Comparison of ENCODE assay signal across 8 cellular contexts in genomic region chr20:37384683-37385174, GRCh38. TPM values are rescaled to one million over a fixed set of nuclear protein-coding genes. Genes with fewer than 3 reads are reported as not detected.
A peak's percentile ranks its signal among the peaks of the same experiment; 100 is the strongest.
DNase-seq lines count a peak whose midpoint lies in the region; ATAC-seq lines count a peak whose summit lies in the region.

No MANE protein-coding gene starts in this region.

- H3K9me2 ChIP-seq in GM23248 (ENCODE audit: insufficient read depth): no peaks in the 10 kb centered on the region

- H3K79me2 ChIP-seq in GM23248 (ENCODE audit: insufficient read depth): peaks cover 24% of the 10 kb centered on the region

- in situ Hi-C loops in GM23248 (cut with MboI): loop anchor here (10.0 kb wide), 1 partner anchor 100 kb away; the partner anchor contains the start of gene MANBAL

- H3K4me3 ChIP-seq in BLaER1 treated with 17β-estradiol and CSF1 and Interleukin-3, amounts not matched to agents 10 nM and 100 nM: peak overlapping the region in 7 of 10 experiments; percentile 26 to 51 (median 37); a peak in 10 of 20 replicates
- peak overlapping the region; percentile 43 for H3K4me3 ChIP-seq in GM23248

- H4K20me1 ChIP-seq in BLaER1 treated with 17β-estradiol and CSF1 and Interleukin-3, amounts not matched to agents 10 nM and 100 nM: peaks cover 0 to 58% (median 14%) of the 10 kb centered on the region in 11 experiments; a peak in 12 of 22 replicates
- no peaks in the 10 kb centered on the region for H4K20me1 ChIP-seq in GM23248 (ENCODE audit: insufficient read depth)

- WGBS in GM23248 (ENCODE audit: low coverage in 1 of 2, low lambda C conversion rate in 2 of 2, missing lambda C conversion rate in 2 of 2), 2 experiments: 14 to 16% methylated on average over 31 to 34 of the region's 42 CpGs

- H3F3A ChIP-seq in GM23248 (ENCODE audit: insufficient read depth): peaks cover 13% of the 10 kb centered on the region; the same call in 1 of the 2 replicates

- H3K4me1 Mint-ChIP-seq in natural killer cell treated with Interleukin-12 subunit alpha and Interleukin-12 subunit beta and Interleukin-15 and Interleukin-18, amount 100 ng/mL, for 72 hours (ENCODE audit: low read depth in 2 of 2): peaks cover 6 to 8% of the 10 kb centered on the region in 2 donors

- peak overlapping the region; percentile 63 to 95 (median 82) for H3K4me2 ChIP-seq in BLaER1 treated with 17β-estradiol and CSF1 and Interleukin-3, amounts not matched to agents 10 nM and 100 nM
- no peak overlapping the region for H3K4me2 ChIP-seq in GM23248 (ENCODE audit: unreplicated experiment)

- peak overlapping the region in 1 of 2 donors; percentile 30 for H3K27ac Mint-ChIP-seq in natural killer cell treated with Interleukin-12 subunit alpha and Interleukin-12 subunit beta and Interleukin-15 and Interleukin-18, amount 100 ng/mL, for 72 hours

- peaks cover 0 to 3% of the 10 kb centered on the region in 2 donors for H3K27me3 Mint-ChIP-seq in natural killer cell treated with Interleukin-12 subunit alpha and Interleukin-12 subunit beta and Interleukin-15 and Interleukin-18, amount 100 ng/mL, for 72 hours

- H3K27me3 ChIP-seq in BLaER1 treated with 17β-estradiol and CSF1 and Interleukin-3, amounts not matched to agents 10 nM and 100 nM: 0 out of 22 replicates have a peak, but pooled peaks cover 0 to 4% (median 0%) of the 10 kb centered on the region in 11 experiments
- H3K27me3 ChIP-seq in GM23248 (replicated peaks; ENCODE audit: insufficient read depth): no peaks in the 10 kb centered on the region

- no peaks in the 10 kb centered on the region for H3K36me3 Mint-ChIP-seq in natural killer cell treated with Interleukin-12 subunit alpha and Interleukin-12 subunit beta and Interleukin-15 and Interleukin-18, amount 100 ng/mL, for 72 hours

- H3K9me3 ChIP-seq in BLaER1 treated with 17β-estradiol and CSF1 and Interleukin-3, amounts not matched to agents 10 nM and 100 nM (replicated peaks in 1 of 11): no peaks in the 10 kb centered on the region
- H3K9me3 ChIP-seq in GM23248 (ENCODE audit: low read depth): no peaks in the 10 kb centered on the region

- peak overlapping the region in 10 of 11 experiments; percentile 38 to 70 (median 62); a peak in 16 of 22 replicates for H3K27ac ChIP-seq in BLaER1 treated with 17β-estradiol and CSF1 and Interleukin-3, amounts not matched to agents 10 nM and 100 nM
- H3K27ac ChIP-seq in GM23248: no peak overlapping the region

- peaks cover 16 to 55% (median 37%) of the 10 kb centered on the region in 10 experiments for H3K4me1 ChIP-seq in BLaER1 treated with 17β-estradiol and CSF1 and Interleukin-3, amounts not matched to agents 10 nM and 100 nM
- peaks cover 6% of the 10 kb centered on the region; the same call in 1 of the 2 replicates for H3K4me1 ChIP-seq in GM23248 (ENCODE audit: insufficient read depth)

- peak overlapping the region; percentile 81 for H3K4me3 Mint-ChIP-seq in natural killer cell treated with Interleukin-12 subunit alpha and Interleukin-12 subunit beta and Interleukin-15 and Interleukin-18, amount 100 ng/mL, for 72 hours

- H3K9me3 Mint-ChIP-seq in natural killer cell treated with Interleukin-12 subunit alpha and Interleukin-12 subunit beta and Interleukin-15 and Interleukin-18, amount 100 ng/mL, for 72 hours: no peaks in the 10 kb centered on the region

- no peak overlapping the region for H2AFZ ChIP-seq in GM23248

- H3K9ac ChIP-seq in BLaER1 treated with 17β-estradiol and CSF1 and Interleukin-3, amounts not matched to agents 10 nM and 100 nM: peak overlapping the region; percentile 46 to 66 (median 58); a peak in 19 of 22 replicates
- peak overlapping the region; percentile 49 for H3K9ac ChIP-seq in GM23248

- H3K36me3 ChIP-seq in BLaER1 treated with 17β-estradiol and CSF1 and Interleukin-3, amounts not matched to agents 10 nM and 100 nM: peaks cover 34 to 81% (median 42%) of the 10 kb centered on the region in 11 experiments; a peak in 21 of 22 replicates
- H3K36me3 ChIP-seq in GM23248 (ENCODE audit: low read depth): no peaks in the 10 kb centered on the region

- DNase-seq in GM23248 (peak; percentile 83), NCI-H82 treated with DMSO at 0.1 percent for 48 hours (lab: John Stamatoyannopoulos, UW; ENCODE audit: unreplicated experiment) (peak; percentile 11), NCI-H187 treated with DMSO at 0.1 percent for 48 hours (lab: John Stamatoyannopoulos, UW) (no peak)
- peak; percentile 85 for DNase-seq in activated CD8-positive, alpha-beta memory T cell treated with anti-CD3 and anti-CD28 coated beads, Interleukin-2, amount 50 U/mL, for 4 hours
- peak; percentile 86 for DNase-seq in natural killer cell treated with Interleukin-12 subunit alpha and Interleukin-12 subunit beta and Interleukin-15 and Interleukin-18, amount 100 ng/mL, for 72 hours (ENCODE audit: low spot score)
- DNase-seq in stimulated activated naive CD8-positive, alpha-beta T cell treated with anti-CD3 and anti-CD28 coated beads, Interleukin-15, Interleukin-2, amounts not matched to agents 100 U/mL and 50 U/mL, for 24 hours: peak; percentile 85

- peak; percentile 64 for ATAC-seq in esophagus mucosa
- ATAC-seq in natural killer cell treated with Interleukin-12 subunit alpha and Interleukin-12 subunit beta and Interleukin-15 and Interleukin-18, amount 100 ng/mL, for 72 hours: peak; percentile 90 to 91
- peak; percentile 88 for ATAC-seq in stimulated activated naive CD8-positive, alpha-beta T cell treated with anti-CD3 and anti-CD28 coated beads, Interleukin-15, Interleukin-2, amounts not matched to agents 100 U/mL and 50 U/mL, for 24 hours

RNA-seq across cellular contexts. Expression of gene SRC, which starts 38.8 kb away (rescaled TPM):
- 28.6 and 29.8 TPM in 2 replicates for total RNA-seq in GM23248 (2014; rRNA removed; shearing (Covaris generic))
- polyA plus RNA-seq in GM23248 (2016; fragmentation: Nextera tagmentation; extraction: Ambion mirVana): 13.9 and 17.0 TPM in 2 replicates
- total RNA-seq in esophagus mucosa: 30.5 TPM
- 1 to 10 TPM; 6.8 to 8.6 TPM for total RNA-seq in natural killer cell treated with Interleukin-12 subunit alpha and Interleukin-12 subunit beta and Interleukin-15 and Interleukin-18, amount 100 ng/mL, for 72 hours
